ENCODE assay signal across 15 cellular contexts in the genomic region with DNA sequence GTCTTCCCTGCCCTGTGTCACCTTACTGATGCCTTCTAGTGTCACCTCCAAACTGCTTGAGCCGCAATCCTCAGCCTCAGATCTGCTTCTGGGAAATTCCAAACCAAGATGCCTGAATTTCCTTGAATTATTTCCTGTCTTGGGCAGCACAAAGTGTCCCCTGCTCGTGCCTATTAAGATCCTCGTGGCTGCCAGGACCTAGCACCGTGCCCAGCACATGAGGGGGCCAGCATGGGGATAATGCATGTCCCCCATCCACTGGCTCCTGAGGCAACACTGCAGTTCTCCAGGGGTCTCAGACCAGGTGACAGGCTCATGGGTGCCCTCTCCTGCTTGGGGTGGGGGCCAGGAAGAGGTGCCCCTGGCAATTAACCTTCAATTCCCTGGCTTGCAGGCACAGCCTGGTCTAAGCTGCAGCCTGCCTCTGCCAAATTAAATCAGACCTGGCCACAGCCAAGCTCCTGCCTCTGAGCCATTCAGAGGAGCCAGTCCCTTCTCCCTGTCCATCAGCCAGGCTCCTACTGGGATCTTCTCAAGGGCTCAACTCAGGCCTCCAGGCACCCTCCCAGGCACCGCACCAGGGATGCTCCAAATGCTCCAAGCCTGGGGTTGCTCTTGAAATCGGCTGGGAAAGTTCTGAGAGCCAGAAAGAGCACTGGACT.
"Had no signal": no experiment of that assay in that cellular context is flagged by ENCODE, and none has a peak within 500 bp of the region (broad histone marks: within the 10 kb centered on the region; RNA-seq: fewer than 3 reads in every experiment).

No MANE protein-coding gene starts in this region.

- DNase-seq: activated CD4-positive, alpha-beta T cell treated with anti-CD3 and anti-CD28 coated beads, Interleukin-2, amount 10 ng/mL, durations not matched to agents 24 days and 14 days; activated CD8-positive, alpha-beta memory T cell treated with anti-CD3 and anti-CD28 coated beads for 24 hours; colonic mucosa; effector CD4-positive, alpha-beta T cell; heart right ventricle; left ventricle myocardium inferior; ovary; stimulated activated CD4-positive, alpha-beta T cell treated with anti-CD3 and anti-CD28 coated beads, Interleukin-12 subunit alpha, Interleukin-12 subunit beta, amount 100 ng/mL, for 4 hours; stimulated activated naive CD4-positive, alpha-beta T cell; T-cell; upper lobe of right lung had no signal

- H3K27me3 ChIP-seq: brain microvascular endothelial cell, colonic mucosa, heart right ventricle, ovary, upper lobe of right lung had no signal

- H3K27ac Mint-ChIP-seq: activated CD4-positive, alpha-beta T cell treated with anti-CD3 and anti-CD28 coated beads, Interleukin-2, amount 10 ng/mL, durations not matched to agents 24 days and 14 days; activated naive CD4-positive, alpha-beta T cell treated with anti-CD3 and anti-CD28 coated beads, Interleukin-2, amount 50 U/mL, for 24 hours; activated T-helper 2 cell treated with anti-CD3 and anti-CD28 coated beads, Interferon-gamma antibody, Interleukin-2, Interleukin-4, amounts not matched to agents 10 μg/mL and 5 μg/mL and 100 μg/mL, durations not matched to agents 14 hours and 24 hours and 36 hours; natural killer cell treated with Interleukin-12 subunit alpha and Interleukin-12 subunit beta and Interleukin-15 and Interleukin-18, amount 100 ng/mL, for 72 hours; T-cell had no signal

- H3K4me1 ChIP-seq: colonic mucosa, upper lobe of right lung had no signal

- H3K36me3 ChIP-seq: brain microvascular endothelial cell, colonic mucosa, heart right ventricle, left ventricle myocardium inferior, ovary, upper lobe of right lung had no signal

- H3K9me3 ChIP-seq: colonic mucosa, heart right ventricle, left ventricle myocardium inferior, ovary, upper lobe of right lung had no signal

- H3K4me1 Mint-ChIP-seq: activated naive CD4-positive, alpha-beta T cell treated with anti-CD3 and anti-CD28 coated beads, Interleukin-2, amount 50 U/mL, for 24 hours; T-cell had no signal

- ATAC-seq: natural killer cell treated with Interleukin-12 subunit alpha and Interleukin-12 subunit beta and Interleukin-15 and Interleukin-18, amount 100 ng/mL, for 72 hours; T-cell; upper lobe of right lung had no signal

- H3K36me3 Mint-ChIP-seq: activated naive CD4-positive, alpha-beta T cell treated with anti-CD3 and anti-CD28 coated beads, Interleukin-2, amount 50 U/mL, for 24 hours; natural killer cell treated with Interleukin-12 subunit alpha and Interleukin-12 subunit beta and Interleukin-15 and Interleukin-18, amount 100 ng/mL, for 72 hours; T-cell had no signal

- H3K4me3 ChIP-seq: colonic mucosa, heart right ventricle, left ventricle myocardium inferior, ovary, upper lobe of right lung had no signal

- H3K4me3 Mint-ChIP-seq: activated CD4-positive, alpha-beta T cell treated with anti-CD3 and anti-CD28 coated beads, Interleukin-2, amount 10 ng/mL, durations not matched to agents 24 days and 14 days; activated naive CD4-positive, alpha-beta T cell treated with anti-CD3 and anti-CD28 coated beads, Interleukin-2, amount 50 U/mL, for 24 hours; natural killer cell treated with Interleukin-12 subunit alpha and Interleukin-12 subunit beta and Interleukin-15 and Interleukin-18, amount 100 ng/mL, for 72 hours; T-cell had no signal

- H3K9me3 Mint-ChIP-seq: activated CD4-positive, alpha-beta T cell treated with anti-CD3 and anti-CD28 coated beads, Interleukin-2, amount 10 ng/mL, durations not matched to agents 24 days and 14 days; activated naive CD4-positive, alpha-beta T cell treated with anti-CD3 and anti-CD28 coated beads, Interleukin-2, amount 50 U/mL, for 24 hours; activated T-helper 2 cell treated with anti-CD3 and anti-CD28 coated beads, Interferon-gamma antibody, Interleukin-2, Interleukin-4, amounts not matched to agents 10 μg/mL and 5 μg/mL and 100 μg/mL, durations not matched to agents 14 hours and 24 hours and 36 hours; natural killer cell treated with Interleukin-12 subunit alpha and Interleukin-12 subunit beta and Interleukin-15 and Interleukin-18, amount 100 ng/mL, for 72 hours; T-cell had no signal

- H3K27ac ChIP-seq: brain microvascular endothelial cell, colonic mucosa, heart right ventricle, left ventricle myocardium inferior, ovary, upper lobe of right lung had no signal

- H3K27me3 Mint-ChIP-seq: activated CD4-positive, alpha-beta T cell treated with anti-CD3 and anti-CD28 coated beads, Interleukin-2, amount 10 ng/mL, durations not matched to agents 24 days and 14 days; activated naive CD4-positive, alpha-beta T cell treated with anti-CD3 and anti-CD28 coated beads, Interleukin-2, amount 50 U/mL, for 24 hours; natural killer cell treated with Interleukin-12 subunit alpha and Interleukin-12 subunit beta and Interleukin-15 and Interleukin-18, amount 100 ng/mL, for 72 hours; T-cell had no signal
